ENCODE assay signal across 22 cellular contexts in the genomic region with DNA sequence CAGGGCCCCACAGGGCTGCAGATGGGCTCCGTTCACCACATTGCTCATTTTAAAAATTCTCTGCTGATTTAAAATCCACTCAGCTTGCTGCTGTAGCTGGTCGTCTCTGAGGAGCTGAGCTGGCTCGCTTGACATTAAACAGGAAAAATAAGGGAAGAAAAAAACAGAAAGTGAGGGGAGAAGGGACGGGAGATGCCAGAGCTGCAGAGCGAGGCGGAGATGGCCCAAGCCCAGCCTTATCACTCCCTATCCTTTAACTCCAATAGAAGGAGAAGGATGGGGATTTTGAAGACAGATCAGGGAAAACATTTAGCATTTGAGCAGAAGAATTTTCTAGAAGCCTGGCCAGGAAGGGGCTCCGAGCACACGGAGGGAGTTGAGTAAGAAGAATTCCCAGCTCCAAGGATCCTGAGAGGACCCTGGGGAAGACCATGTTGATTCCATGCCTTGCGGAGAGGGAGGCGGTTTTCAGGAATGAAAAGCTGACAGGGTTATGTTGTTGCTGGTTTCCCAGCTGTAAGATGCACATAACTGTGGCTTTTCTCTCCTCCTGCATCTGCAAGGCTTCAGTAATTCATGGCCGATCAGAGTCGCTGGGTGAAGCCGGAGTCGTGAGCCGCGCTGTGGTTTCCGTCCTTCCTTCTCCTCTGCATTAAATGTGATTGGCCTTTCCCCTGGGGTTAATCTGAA. TPM values are rescaled to one million over a fixed set of nuclear protein-coding genes. Genes with fewer than 3 reads are reported as not detected.
DNase-seq lines count a peak whose midpoint lies in the region; TF ChIP-seq lines count a peak whose summit lies in the region.
"Had no signal": no experiment of that assay in that cellular context is flagged by ENCODE, and none has a peak within 500 bp of the region (broad histone marks: within the 10 kb centered on the region; RNA-seq: fewer than 3 reads in every experiment).

No MANE protein-coding gene starts in this region.

- no peak overlapping the region for H3K9ac ChIP-seq in BLaER1 treated with 17β-estradiol and CSF1 and Interleukin-3, amounts not matched to agents 10 nM and 100 nM
- no peak overlapping the region for H3K9ac ChIP-seq in muscle layer of colon (ENCODE audit: low read length)

- no peaks in the 10 kb centered on the region for H3K9me3 Mint-ChIP-seq in MCF 10A (ENCODE audit: unreplicated experiment)
- H3K9me3 Mint-ChIP-seq: activated CD4-positive, alpha-beta T cell treated with anti-CD3 and anti-CD28 coated beads, Interleukin-2, amount 10 ng/mL, durations not matched to agents 24 days and 14 days had no signal

- peak overlapping the region in 9 of 11 experiments; percentile 15 to 56 (median 33); a peak in 15 of 22 replicates for H3K4me2 ChIP-seq in BLaER1 treated with 17β-estradiol and CSF1 and Interleukin-3, amounts not matched to agents 10 nM and 100 nM

- BruUV-seq in MCF 10A (replicated peaks; lab: Mats Ljungman, UMichigan) = no TSS peak

- H3K27ac Mint-ChIP-seq in MCF 10A (ENCODE audit: low read depth, unreplicated experiment) = no peak overlapping the region
- H3K27ac Mint-ChIP-seq: activated CD4-positive, alpha-beta T cell treated with anti-CD3 and anti-CD28 coated beads, Interleukin-2, amount 10 ng/mL, durations not matched to agents 24 days and 14 days; naive thymus-derived CD4-positive, alpha-beta T cell; progenitor cell of endocrine pancreas had no signal

- H3K27me3 ChIP-seq in BLaER1 treated with 17β-estradiol and CSF1 and Interleukin-3, amounts not matched to agents 10 nM and 100 nM = peaks cover 0 to 19% (median 0%) of the 10 kb centered on the region in 11 experiments; a peak in 7 of 22 replicates
- H3K27me3 ChIP-seq in muscle layer of colon (ENCODE audit: control insufficient read depth in 1 of 2, insufficient read depth in 2 of 2, low read length in 2 of 2) (no peaks in the 10 kb centered on the region), spleen (replicated peaks in 1 of 7) (peaks cover 0 to 34% (median 4%) of the 10 kb centered on the region in 7 donors)

- peaks cover 0 to 1% (median under 1%) of the 10 kb centered on the region in 11 experiments; a peak in 1 of 22 replicates for H3K9me3 ChIP-seq in BLaER1 treated with 17β-estradiol and CSF1 and Interleukin-3, amounts not matched to agents 10 nM and 100 nM (replicated peaks in 1 of 11)
- H3K9me3 ChIP-seq in muscle layer of colon (ENCODE audit: low read length) (no peaks in the 10 kb centered on the region), spleen (no peaks in the 10 kb centered on the region)
- H3K9me3 ChIP-seq: Caco-2, heart right ventricle had no signal

- TF ChIP-seq CTCF in astrocyte of the cerebellum (IDR thresholded peaks at IDR 0.05; ENCODE audit: low read depth, low read length, missing control alignments) = no peak
- TF ChIP-seq CTCF in spleen (IDR thresholded peaks at IDR 0.05 in 8 of 11, conservative IDR thresholded peaks at IDR 0.05 in 3 of 11) = no peak
- no peak for TF ChIP-seq CTCF in MCF 10A (IDR thresholded peaks at IDR 0.05; ENCODE audit: unreplicated experiment)

- no peaks in the 10 kb centered on the region for H4K20me1 ChIP-seq in BLaER1 treated with 17β-estradiol and CSF1 and Interleukin-3, amounts not matched to agents 10 nM and 100 nM

- CTCF ChIA-PET in MCF 10A (lab: Yijun Ruan, JAX) = no interaction called here

- TF ChIP-seq POLR2A in spleen (IDR thresholded peaks at IDR 0.05) = no peak

- peaks cover 0 to 15% (median 10%) of the 10 kb centered on the region in 10 experiments; a peak in 10 of 20 replicates for H3K4me1 ChIP-seq in BLaER1 treated with 17β-estradiol and CSF1 and Interleukin-3, amounts not matched to agents 10 nM and 100 nM
- H3K4me1 ChIP-seq in muscle layer of colon (ENCODE audit: insufficient read depth, low read length) (peaks cover 29% of the 10 kb centered on the region), spleen (no peaks in the 10 kb centered on the region)
- H3K4me1 ChIP-seq: Caco-2 had no signal

- no peak overlapping the region for H3K27ac ChIP-seq in BLaER1 treated with 17β-estradiol and CSF1 and Interleukin-3, amounts not matched to agents 10 nM and 100 nM
- H3K27ac ChIP-seq in muscle layer of colon (ENCODE audit: low read depth, low read length) (peak overlapping the region; percentile 62), spleen (no peak overlapping the region)

- H3K36me3 ChIP-seq in BLaER1 treated with 17β-estradiol and CSF1 and Interleukin-3, amounts not matched to agents 10 nM and 100 nM = no peaks in the 10 kb centered on the region
- H3K36me3 ChIP-seq in muscle layer of colon (ENCODE audit: insufficient read depth, low read length) (no peaks in the 10 kb centered on the region), spleen (no peaks in the 10 kb centered on the region)
- H3K36me3 ChIP-seq: heart right ventricle had no signal

- WGBS in spleen, 5 donors = 79 to 88% (median 84%) methylated on average over 17 of the region's 17 CpGs

- H3K36me3 Mint-ChIP-seq in MCF 10A (ENCODE audit: insufficient read depth, unreplicated experiment) = peaks cover 10% of the 10 kb centered on the region
- H3K36me3 Mint-ChIP-seq: naive thymus-derived CD4-positive, alpha-beta T cell had no signal

- no peak overlapping the region for H3K4me3 Mint-ChIP-seq in MCF 10A (ENCODE audit: unreplicated experiment)
- H3K4me3 Mint-ChIP-seq: activated CD4-positive, alpha-beta T cell treated with anti-CD3 and anti-CD28 coated beads, Interleukin-2, amount 10 ng/mL, durations not matched to agents 24 days and 14 days; naive thymus-derived CD4-positive, alpha-beta T cell had no signal

- no peaks in the 10 kb centered on the region for H3K27me3 Mint-ChIP-seq in MCF 10A (ENCODE audit: insufficient read depth, unreplicated experiment)
- H3K27me3 Mint-ChIP-seq: activated CD4-positive, alpha-beta T cell treated with anti-CD3 and anti-CD28 coated beads, Interleukin-2, amount 10 ng/mL, durations not matched to agents 24 days and 14 days had no signal

- no peak overlapping the region for H3K4me3 ChIP-seq in BLaER1 treated with 17β-estradiol and CSF1 and Interleukin-3, amounts not matched to agents 10 nM and 100 nM
- H3K4me3 ChIP-seq in astrocyte of the cerebellum (ENCODE audit: low read depth, low read length) = no peak overlapping the region
- peak overlapping the region in 1 of 2 donors; percentile 16 for H3K4me3 ChIP-seq in muscle layer of colon (ENCODE audit: low read depth in 1 of 2, low read length in 2 of 2)
- no peak overlapping the region for H3K4me3 ChIP-seq in spleen

- intact Hi-C loops in spleen (cut with DNase I; ENCODE audit: low total_unique reads) = no loop called here
- intact Hi-C loops in MCF 10A (cut with micrococcal nuclease) = no loop called here

- in situ Hi-C loops in astrocyte of the cerebellum (cut with HindIII; ENCODE audit: low sequenced_read_pairs) = no loop called here

- H3K4me1 Mint-ChIP-seq in MCF 10A (ENCODE audit: insufficient read depth, unreplicated experiment) = peaks cover 15% of the 10 kb centered on the region
- H3K4me1 Mint-ChIP-seq: activated CD4-positive, alpha-beta T cell treated with anti-CD3 and anti-CD28 coated beads, Interleukin-2, amount 10 ng/mL, durations not matched to agents 24 days and 14 days; naive thymus-derived CD4-positive, alpha-beta T cell had no signal

- DNase-seq in astrocyte of the cerebellum (ENCODE audit: low read depth) = peak; percentile 16
- DNase-seq in spleen = peak; percentile 30
- no peak for DNase-seq in foreskin melanocyte
- no peak for DNase-seq in Ammon's horn (ENCODE audit: low spot score)
- no peak for DNase-seq in MCF 10A (ENCODE audit: unreplicated experiment)
- DNase-seq: activated CD4-positive, alpha-beta T cell treated with anti-CD3 and anti-CD28 coated beads, Interleukin-2, amount 10 ng/mL, durations not matched to agents 24 days and 14 days; activated CD8-positive, alpha-beta memory T cell treated with anti-CD3 and anti-CD28 coated beads, Interleukin-2, amount 50 U/mL, for 4 hours; activated effector memory CD4-positive, alpha-beta T cell treated with Interleukin-2 at 50 U/mL for 16 hours; amygdala; Caco-2; effector CD8-positive, alpha-beta T cell; heart right ventricle; naive thymus-derived CD4-positive, alpha-beta T cell; NCI-H1105; NCI-H2107; NCI-H524 treated with DMSO at 0.1 percent for 48 hours; stimulated activated CD4-positive, alpha-beta T cell treated with anti-CD3 and anti-CD28 coated beads, Interleukin-12 subunit alpha, Interleukin-12 subunit beta, amount 100 ng/mL, for 4 hours; stimulated activated CD8-positive, alpha-beta memory T cell treated with anti-CD3 and anti-CD28 coated beads, Interleukin-4, amount 100 ng/mL, for 48 hours; substantia nigra had no signal

- POLR2A ChIA-PET in MCF 10A (lab: Yijun Ruan, JAX) = no interaction called here

RNA-seq across cellular contexts. Expression of a gene that starts 35.6 kb away (rescaled TPM):
- total RNA-seq in spleen = 1 to 10 TPM; 2.1 to 9.0 (median 2.6) TPM
- polyA plus RNA-seq in spleen = 1 to 10 TPM; 1.7 to 2.4 (median 2.1) TPM
- 30.2 and 31.6 TPM in 2 replicates for total RNA-seq in MCF 10A (2022)
- total RNA-seq: activated CD4-positive, alpha-beta T cell treated with anti-CD3 and anti-CD28 coated beads, Interleukin-2, amount 10 ng/mL, durations not matched to agents 24 days and 14 days; Caco-2; naive thymus-derived CD4-positive, alpha-beta T cell; progenitor cell of endocrine pancreas had no signal
- polyA plus RNA-seq: naive thymus-derived CD4-positive, alpha-beta T cell had no signal

Comparison
In these comparisons a context has a peak if more than half of its experiments do, and no peak if none do; other contexts are left out.
1. DNase-seq: peak in astrocyte of the cerebellum (single experiment) and spleen (single experiment); none in foreskin melanocyte (single experiment), Ammon's horn (single experiment) and MCF 10A (single experiment).